Comparison of ENCODE assay signal across 30 cellular contexts in the genomic region with DNA sequence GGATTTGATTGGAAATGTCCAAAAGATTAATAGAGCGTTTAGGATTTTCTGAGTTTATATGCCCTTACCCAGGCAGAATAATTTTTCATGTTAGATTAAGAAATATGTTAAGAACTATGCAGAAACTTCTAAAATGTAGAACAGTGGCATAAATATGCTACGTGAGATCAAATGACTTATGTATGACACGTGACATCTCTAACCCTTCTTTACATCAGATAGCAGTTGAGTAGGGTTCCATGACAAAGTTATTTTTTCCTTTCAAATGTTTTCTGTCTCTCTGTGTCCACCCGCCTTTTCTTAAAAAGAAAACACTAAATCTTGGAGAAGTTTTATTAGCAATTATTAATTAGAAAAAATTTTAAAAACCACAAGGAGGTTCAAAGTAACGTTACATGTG. TPM values are rescaled to one million over a fixed set of nuclear protein-coding genes. Genes with fewer than 3 reads are reported as not detected.
DNase-seq lines count a peak whose midpoint lies in the region; ATAC-seq, FAIRE-seq and TF ChIP-seq lines count a peak whose summit lies in the region.
"Had no signal": no experiment of that assay in that cellular context is flagged by ENCODE, and none has a peak within 500 bp of the region (broad histone marks: within the 10 kb centered on the region; RNA-seq: fewer than 3 reads in every experiment).

No MANE protein-coding gene starts in this region.

- FAIRE-seq in K562 (lab: Jason Lieb, UNC): no peak
- FAIRE-seq: A549, D721Med had no signal

- no peaks in the 10 kb centered on the region for H3K79me2 ChIP-seq in K562 (ENCODE audit: control insufficient read depth, insufficient read depth, low read length)

- in situ Hi-C loops in K562 (cut with MboI): no loop called here

- WGBS in K562 (ENCODE audit: insufficient coverage, low coverage, missing lambda C conversion rate): 50% methylated on average over 5 of the region's 5 CpGs

- no peak for TF ChIP-seq EP300 in K562 (IDR thresholded peaks at IDR 0.05; ENCODE audit: low read length)

- CTCF ChIA-PET in K562 (lab: Yijun Ruan, JAX; ENCODE audit: low intra/inter-chr PET ratio): no interaction called here

- no TSS peak for BruUV-seq in K562 (replicated peaks; lab: Mats Ljungman, UMichigan)

- no peak for ATAC-seq in left cardiac atrium
- no peak for ATAC-seq in K562
- ATAC-seq: A549; CD8-positive, alpha-beta T cell had no signal

- no peak for TF ChIP-seq RAD21 in K562 (CRISPR knock-in tag; conservative IDR thresholded peaks at IDR 0.05 in 1 of 2, IDR thresholded peaks at IDR 0.05 in 1 of 2)

- intact Hi-C loops in left cardiac atrium (cut with DNase I) (no loop called here), K562 (cut with micrococcal nuclease) (loop anchor here (10.0 kb wide), 1 partner anchor 296 kb away; the partner anchor contains the start of genes LNP1 and TOMM70)

- H3K4me3 ChIP-seq in cardiac muscle cell (no peak overlapping the region), K562 (no peak overlapping the region)
- H3K4me3 ChIP-seq: A549; BLaER1; BLaER1 treated with 17β-estradiol and CSF1 and Interleukin-3, amounts not matched to agents 10 nM and 100 nM had no signal

- POLR2A ChIA-PET in K562 (lab: Yijun Ruan, JAX): no interaction called here

- DNase-seq in cardiac muscle cell (ENCODE audit: low read depth in 1 of 2, low spot score in 1 of 2) (no peak), left cardiac atrium (no peak), K562 (ENCODE audit: extremely low read depth in 1 of 4, low spot score in 3 of 4) (no peak), NOMO-1 treated with dmso at 0.1 percent for 144 hours (lab: John Stamatoyannopoulos, UW; ENCODE audit: unreplicated experiment) (no peak)
- DNase-seq: 8988T; ACHN; AML-193; BE2C; C1 segment of cervical spinal cord; Caco-2; Calu3; CD4-positive, alpha-beta memory T cell; CD4-positive, alpha-beta T cell; CD4-positive, CD25-positive, alpha-beta regulatory T cell; CD8-positive, alpha-beta memory T cell; CD8-positive, alpha-beta T cell; COR-L47; DMS 273 treated with DMSO at 0.1 percent for 48 hours; DMS153; DMS53; DMS79; DMS79 treated with DMSO at 0.1 percent for 48 hours; DND-41; EL had no signal

- H4K20me1 ChIP-seq in K562 (replicated peaks; ENCODE audit: control insufficient read depth, insufficient read depth, low read length): no peaks in the 10 kb centered on the region
- H4K20me1 ChIP-seq: BLaER1; BLaER1 treated with 17β-estradiol and CSF1 and Interleukin-3, amounts not matched to agents 10 nM and 100 nM had no signal

- no peaks in the 10 kb centered on the region for H3K27me3 ChIP-seq in cardiac muscle cell
- no peaks in the 10 kb centered on the region for H3K27me3 ChIP-seq in K562 (ENCODE audit: control insufficient read depth in 2 of 2, insufficient read depth in 2 of 2, low read length in 2 of 2)
- H3K27me3 ChIP-seq: BE2C; BLaER1; BLaER1 treated with 17β-estradiol and CSF1 and Interleukin-3, amounts not matched to agents 10 nM and 100 nM had no signal

- TF ChIP-seq POLR2A in K562 (conservative IDR thresholded peaks at IDR 0.05): no peak

- peak overlapping the region; percentile 93 for H3K27ac ChIP-seq in cardiac muscle cell
- H3K27ac ChIP-seq in K562 (ENCODE audit: extremely low read depth, low read depth, low read length): no peak overlapping the region
- H3K27ac ChIP-seq: 22Rv1; A549; BLaER1; BLaER1 treated with 17β-estradiol and CSF1 and Interleukin-3, amounts not matched to agents 10 nM and 100 nM; C4-2B had no signal

- TF ChIP-seq CTCF in cardiac muscle cell (IDR thresholded peaks at IDR 0.05; ENCODE audit: low read depth, low read length) (no peak), K562 (IDR thresholded peaks at IDR 0.05 in 2 of 3, conservative IDR thresholded peaks at IDR 0.05 in 1 of 3; ENCODE audit: insufficient read depth in 2 of 3, low read depth in 1 of 3, low read length in 3 of 3) (no peak)

- H3K9ac ChIP-seq in K562 (ENCODE audit: insufficient read depth in 1 of 2, low read depth in 2 of 2, low read length in 2 of 2): no peak overlapping the region
- H3K9ac ChIP-seq: BLaER1; BLaER1 treated with 17β-estradiol and CSF1 and Interleukin-3, amounts not matched to agents 10 nM and 100 nM had no signal

- H3K4me1 ChIP-seq in cardiac muscle cell (ENCODE audit: low read depth) (peaks cover 40% of the 10 kb centered on the region), K562 (replicated peaks in 1 of 2; ENCODE audit: control insufficient read depth in 2 of 2, insufficient read depth in 2 of 2, low read length in 2 of 2) (peaks cover 0 to 10% of the 10 kb centered on the region in 2 experiments; a peak in 2 of 5 replicates)
- H3K4me1 ChIP-seq: A549; BE2C; BLaER1; BLaER1 treated with 17β-estradiol and CSF1 and Interleukin-3, amounts not matched to agents 10 nM and 100 nM; Caco-2 had no signal

- H3K36me3 ChIP-seq in cardiac muscle cell (no peaks in the 10 kb centered on the region), K562 (ENCODE audit: control insufficient read depth, insufficient read depth, low read length) (no peaks in the 10 kb centered on the region)
- H3K36me3 ChIP-seq: BE2C; BLaER1; BLaER1 treated with 17β-estradiol and CSF1 and Interleukin-3, amounts not matched to agents 10 nM and 100 nM had no signal

- no peaks in the 10 kb centered on the region for H3K9me1 ChIP-seq in K562 (ENCODE audit: control insufficient read depth, insufficient read depth, low read length)

- peak overlapping the region; percentile 5; the same call in 1 of the 2 replicates for H2AFZ ChIP-seq in K562 (ENCODE audit: low read depth, low read length)

- no peak overlapping the region for H3K4me2 ChIP-seq in K562 (ENCODE audit: insufficient read depth, low read length)
- H3K4me2 ChIP-seq: A549; BLaER1; BLaER1 treated with 17β-estradiol and CSF1 and Interleukin-3, amounts not matched to agents 10 nM and 100 nM had no signal

- no peaks in the 10 kb centered on the region for H3K9me3 ChIP-seq in cardiac muscle cell (ENCODE audit: low read depth)
- H3K9me3 ChIP-seq in K562 (replicated peaks; ENCODE audit: control insufficient read depth, insufficient read depth, low read depth, low read length): peaks cover 2% of the 10 kb centered on the region; the same call in 1 of the 2 replicates
- H3K9me3 ChIP-seq: A549; BE2C; BLaER1; BLaER1 treated with 17β-estradiol and CSF1 and Interleukin-3, amounts not matched to agents 10 nM and 100 nM; Caco-2 had no signal

TF ChIP-seq in K562, 482 proteins besides CTCF, POLR2A, EP300 and RAD21:
- TF ChIP-seq KAT2B (IDR thresholded peaks at IDR 0.05; ENCODE audit: low read depth, low read length): no peak
- TF ChIP-seq, protein P1, sequence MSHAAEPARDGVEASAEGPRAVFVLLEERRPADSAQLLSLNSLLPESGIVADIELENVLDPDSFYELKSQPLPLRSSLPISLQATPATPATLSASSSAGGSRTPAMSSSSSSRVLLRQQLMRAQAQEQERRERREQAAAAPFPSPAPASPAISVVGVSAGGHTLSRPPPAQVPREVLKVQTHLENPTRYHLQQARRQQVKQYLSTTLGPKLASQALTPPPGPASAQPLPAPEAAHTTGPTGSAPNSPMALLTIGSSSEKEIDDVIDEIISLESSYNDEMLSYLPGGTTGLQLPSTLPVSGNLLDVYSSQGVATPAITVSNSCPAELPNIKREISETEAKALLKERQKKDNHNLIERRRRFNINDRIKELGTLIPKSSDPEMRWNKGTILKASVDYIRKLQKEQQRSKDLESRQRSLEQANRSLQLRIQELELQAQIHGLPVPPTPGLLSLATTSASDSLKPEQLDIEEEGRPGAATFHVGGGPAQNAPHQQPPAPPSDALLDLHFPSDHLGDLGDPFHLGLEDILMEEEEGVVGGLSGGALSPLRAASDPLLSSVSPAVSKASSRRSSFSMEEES (CRISPR knock-in tag; IDR thresholded peaks at IDR 0.05): peak; percentile 74
- peak; percentile 4 for TF ChIP-seq MEIS2 (IDR thresholded peaks at IDR 0.05; ENCODE audit: partially characterized antibody)
- peak; percentile 77 for TF ChIP-seq RAD51 (IDR thresholded peaks at IDR 0.05; ENCODE audit: borderline replicate concordance, low read depth)
- no peak for TF ChIP-seq SPI1 (IDR thresholded peaks at IDR 0.05; ENCODE audit: borderline replicate concordance, low read depth, low read length)
- TF ChIP-seq CBX1 (IDR thresholded peaks at IDR 0.05; ENCODE audit: low read depth): no peak

RNA-seq across cellular contexts. Expression of gene TFG, which starts 8.6 kb away (rescaled TPM):
- total RNA-seq in cardiac muscle cell (136 and 187 TPM in 2 replicates), left cardiac atrium (10 to 100 TPM; 86.5 to 93.9 TPM), K562 (2014; rRNA removed) (31.8 and 42.0 TPM in 2 replicates), K562 (2014; rRNA removed; fragmentation: Illumina TruSeq; extraction: Trizol) (68.8 and 70.8 TPM in 2 replicates), K562 (2015; rRNA removed; fragmentation: Illumina TruSeq; extraction: Trizol) (57.0 and 64.4 TPM in 2 replicates), K562 (2021) (70.4 and 70.6 TPM in 2 replicates)
- polyA plus RNA-seq in cardiac muscle cell (314 and 365 TPM in 2 replicates), K562 (2011; rRNA removed) (56.1 and 74.5 TPM in 2 replicates), K562 (2014; fragmentation: Illumina TruSeq; extraction: Trizol) (109 and 143 TPM in 2 replicates), K562 (2014; fragmentation: Nextera tagmentation; extraction: Ambion mirVana) (10 to 100 TPM; 33.5 to 48.8 TPM), K562 (2014; rRNA removed) (57.8 and 67.7 TPM in 2 replicates)
- 21.5 and 58.2 TPM in 2 replicates for total RNA-seq in K562 (2011; cell fraction: chromatin; rRNA removed; ENCODE audit: low replicate concordance)
- 14.8 and 18.0 TPM in 2 replicates for total RNA-seq in K562 (2011; cell fraction: nucleolus; rRNA removed)
- 31.5 and 58.2 TPM in 2 replicates for total RNA-seq in K562 (2011; cell fraction: nucleoplasm; rRNA removed)
- 86.2 and 92.5 TPM in 2 replicates for polyA plus RNA-seq in K562 (2011; cell fraction: cytosol; rRNA removed)
- polyA plus RNA-seq in K562 (2011; cell fraction: nucleus; rRNA removed): 61.3 and 65.4 TPM in 2 replicates
- 65.7 and 94.7 TPM in 2 replicates for polyA plus RNA-seq in K562 (2012)
- polyA minus RNA-seq in K562 (2011; rRNA and poly(A)+ RNA removed): 35.1 and 44.4 TPM in 2 replicates
- 28.4 and 31.9 TPM in 2 replicates for polyA minus RNA-seq in K562 (2011; cell fraction: cytosol; rRNA and poly(A)+ RNA removed)
- 34.5 and 59.3 TPM in 2 replicates for polyA minus RNA-seq in K562 (2011; cell fraction: nucleus; rRNA and poly(A)+ RNA removed)
